Comparison of ENCODE assay signal across 36 cellular contexts in genomic region chr16:89159850-89160354, GRCh38. TPM values are rescaled to one million over a fixed set of nuclear protein-coding genes. Genes with fewer than 3 reads are reported as not detected.
"Had no signal": no experiment of that assay in that cellular context is flagged by ENCODE, and none has a peak within 500 bp of the region (broad histone marks: within the 10 kb centered on the region; RNA-seq: fewer than 3 reads in every experiment).

No MANE protein-coding gene starts in this region.

- H3K36me3 ChIP-seq: brain microvascular endothelial cell, colonic mucosa, esophagus squamous epithelium, gastroesophageal sphincter, heart right ventricle, WERI-Rb-1 had no signal

- H3K4me1 Mint-ChIP-seq: activated CD4-positive, alpha-beta memory T cell treated with anti-CD3 and anti-CD28 coated beads, Interleukin-2, amount 10 ng/mL, durations not matched to agents 7 days and 5 days; activated CD4-positive, alpha-beta T cell treated with anti-CD3 and anti-CD28 coated beads for 36 hours; activated CD4-positive, alpha-beta T cell treated with anti-CD3 and anti-CD28 coated beads, Interleukin-2, amount 10 ng/mL, durations not matched to agents 24 days and 14 days; T-helper 17 cell had no signal

- H3K9me3 ChIP-seq: colonic mucosa, esophagus squamous epithelium, gastroesophageal sphincter, heart right ventricle had no signal

- H3K4me3 ChIP-seq: colonic mucosa, esophagus squamous epithelium, gastroesophageal sphincter, heart right ventricle had no signal

- H3K27ac Mint-ChIP-seq: activated CD4-positive, alpha-beta memory T cell treated with anti-CD3 and anti-CD28 coated beads, Interleukin-2, amount 10 ng/mL, durations not matched to agents 7 days and 5 days; activated CD4-positive, alpha-beta T cell treated with anti-CD3 and anti-CD28 coated beads for 36 hours; activated CD4-positive, alpha-beta T cell treated with anti-CD3 and anti-CD28 coated beads, Interleukin-2, amount 10 ng/mL, durations not matched to agents 24 days and 14 days; activated naive CD8-positive, alpha-beta T cell; activated T-cell treated with anti-CD3 and anti-CD28 coated beads, Interleukin-2, amount 50 U/mL, for 24 hours; activated T-cell treated with anti-CD3 and anti-CD28 coated beads, Interleukin-2, amount 50 U/mL, for 72 hours; T-helper 17 cell; T-helper 2 cell treated with Interferon-gamma antibody and Interleukin-4, amounts not matched to agents 5 μg/mL and 100 μg/mL, for 36 hours had no signal

- H3K4me1 ChIP-seq: colonic mucosa had no signal

- H3K27me3 Mint-ChIP-seq: activated CD4-positive, alpha-beta memory T cell treated with anti-CD3 and anti-CD28 coated beads, Interleukin-2, amount 10 ng/mL, durations not matched to agents 7 days and 5 days; activated CD4-positive, alpha-beta T cell treated with anti-CD3 and anti-CD28 coated beads for 36 hours; activated CD4-positive, alpha-beta T cell treated with anti-CD3 and anti-CD28 coated beads, Interleukin-2, amount 10 ng/mL, durations not matched to agents 24 days and 14 days; activated naive CD8-positive, alpha-beta T cell; activated T-cell treated with anti-CD3 and anti-CD28 coated beads, Interleukin-2, amount 50 U/mL, for 24 hours; T-helper 17 cell had no signal

- H3K4me3 Mint-ChIP-seq: activated CD4-positive, alpha-beta memory T cell treated with anti-CD3 and anti-CD28 coated beads, Interleukin-2, amount 10 ng/mL, durations not matched to agents 7 days and 5 days; activated CD4-positive, alpha-beta T cell treated with anti-CD3 and anti-CD28 coated beads for 36 hours; activated CD4-positive, alpha-beta T cell treated with anti-CD3 and anti-CD28 coated beads, Interleukin-2, amount 10 ng/mL, durations not matched to agents 24 days and 14 days; activated naive CD8-positive, alpha-beta T cell; activated T-cell treated with anti-CD3 and anti-CD28 coated beads, Interleukin-2, amount 50 U/mL, for 24 hours; activated T-cell treated with anti-CD3 and anti-CD28 coated beads, Interleukin-2, amount 50 U/mL, for 72 hours; T-helper 17 cell; T-helper 2 cell treated with Interferon-gamma antibody and Interleukin-4, amounts not matched to agents 5 μg/mL and 100 μg/mL, for 36 hours had no signal

- FAIRE-seq: astrocyte, bronchial epithelial cell, endometrium, endothelial cell of umbilical vein had no signal

- DNase-seq: activated CD4-positive, alpha-beta memory T cell treated with anti-CD3 and anti-CD28 coated beads, Interleukin-2, amount 10 ng/mL, durations not matched to agents 7 days and 5 days; activated CD4-positive, alpha-beta T cell treated with anti-CD3 and anti-CD28 coated beads for 36 hours; activated CD4-positive, alpha-beta T cell treated with anti-CD3 and anti-CD28 coated beads, Interleukin-2, amount 10 ng/mL, durations not matched to agents 24 days and 14 days; activated CD4-positive, alpha-beta T cell treated with anti-CD3 and anti-CD28 coated beads, Interleukin-2, amount 50 U/mL, for 4 hours; activated CD4-positive, CD25-positive, alpha-beta regulatory T cell; activated CD4-positive, CD25-positive, alpha-beta regulatory T cell treated with anti-CD3 and anti-CD28 coated beads, Interleukin-2, amount 50 U/mL, for 72 hours; activated CD8-positive, alpha-beta memory T cell treated with anti-CD3 and anti-CD28 coated beads, Interleukin-2, amount 50 U/mL, for 48 hours; activated gamma-delta T cell treated with Interleukin-2 at 50 U/mL for 16 hours; activated naive CD4-positive, alpha-beta T cell treated with anti-CD3 and anti-CD28 coated beads, Interleukin-2, amount 50 U/mL, for 16 hours; activated naive CD4-positive, alpha-beta T cell treated with Interleukin-2 at 50 U/mL for 16 hours; activated T-cell treated with anti-CD3 and anti-CD28 coated beads for 4 hours; activated T-cell treated with anti-CD3 and anti-CD28 coated beads, Interleukin-2, amount 50 U/mL, for 24 hours; activated T-cell treated with anti-CD3 and anti-CD28 coated beads, Interleukin-2, amount 50 U/mL, for 72 hours; amniotic stem cell; anterior cingulate cortex; brain microvascular endothelial cell; colonic mucosa; effector CD8-positive, alpha-beta T cell; esophagus squamous epithelium; foreskin melanocyte; heart right ventricle; T-helper 1 cell; T-helper 17 cell; T1000; WERI-Rb-1 had no signal

- H3K36me3 Mint-ChIP-seq: activated naive CD8-positive, alpha-beta T cell had no signal

- H3K27ac ChIP-seq: brain microvascular endothelial cell, colonic mucosa, epithelial cell of prostate, esophagus squamous epithelium, gastroesophageal sphincter, heart right ventricle, WERI-Rb-1 had no signal

- ATAC-seq: activated CD4-positive, alpha-beta T cell treated with anti-CD3 and anti-CD28 coated beads for 36 hours; gastroesophageal sphincter; heart right ventricle; T-helper 17 cell had no signal

RNA-seq across cellular contexts. Expression of gene CDH15, which starts 11.6 kb away (rescaled TPM):
- total RNA-seq: activated CD4-positive, alpha-beta memory T cell treated with anti-CD3 and anti-CD28 coated beads, Interleukin-2, amount 10 ng/mL, durations not matched to agents 7 days and 5 days; activated CD4-positive, alpha-beta T cell treated with anti-CD3 and anti-CD28 coated beads for 36 hours; activated CD4-positive, alpha-beta T cell treated with anti-CD3 and anti-CD28 coated beads, Interleukin-2, amount 10 ng/mL, durations not matched to agents 24 days and 14 days; activated T-cell treated with anti-CD3 and anti-CD28 coated beads, Interleukin-2, amount 50 U/mL, for 72 hours; colonic mucosa; endothelial cell of umbilical vein; esophagus squamous epithelium had no signal
- polyA plus RNA-seq: esophagus had no signal

RNA-seq across cellular contexts. Expression of gene SLC22A31, which starts 40.4 kb away (rescaled TPM):
- total RNA-seq: cardiac septum, endothelial cell of umbilical vein, esophagus squamous epithelium, gastroesophageal sphincter, glomerular endothelial cell had no signal
